25 cellular contexts compared by ENCODE assay signal in the genomic region with DNA sequence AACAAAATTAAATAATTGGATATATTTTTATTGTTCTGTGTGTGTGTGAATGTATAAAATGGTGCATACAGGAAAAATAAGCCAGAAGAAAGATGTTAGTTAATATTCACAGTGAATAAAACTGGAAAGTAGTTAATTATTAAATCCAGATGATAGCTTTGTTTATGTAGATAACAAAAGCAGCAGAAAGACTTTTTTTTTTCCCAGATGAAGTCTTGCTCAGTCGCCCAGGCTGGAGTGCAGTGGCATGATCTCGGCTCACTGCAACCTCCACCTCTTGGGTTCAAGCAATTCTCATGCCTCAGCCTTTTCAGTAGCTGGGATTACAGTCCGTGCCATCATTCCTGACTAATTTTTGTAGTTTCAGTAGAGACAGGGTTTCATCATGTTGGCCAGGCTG.
"Had no signal": no experiment of that assay in that cellular context is flagged by ENCODE, and none has a peak within 500 bp of the region (broad histone marks: within the 10 kb centered on the region; RNA-seq: fewer than 3 reads in every experiment).

No MANE protein-coding gene starts in this region.

- H3K79me2 ChIP-seq: parathyroid adenoma had no signal

- H3K27ac ChIP-seq: lower lobe of right lung, parathyroid adenoma, right atrium auricular region, right lobe of liver, testis, transverse colon, upper lobe of left lung, vagina had no signal

- H3K4me2 ChIP-seq: smooth muscle cell had no signal

- H3K36me3 ChIP-seq: lower lobe of right lung, right atrium auricular region, right lobe of liver, stomach, thyroid gland, transverse colon, upper lobe of left lung, vagina had no signal

- H3K9me3 ChIP-seq: lower lobe of right lung, right atrium auricular region, right lobe of liver, testis, thyroid gland, transverse colon, upper lobe of left lung, vagina had no signal

- ATAC-seq: left cardiac atrium; left lobe of liver; left ventricle myocardium superior; lower lobe of right lung; naive thymus-derived CD8-positive, alpha-beta T cell; right lobe of liver; stimulated activated naive B cell treated with anti-CD40 and anti-IgM and Interleukin-4, amounts not matched to agents 10 μg/mL and 1 μg/mL and 100 μg/mL, for 72 hours; stimulated activated naive CD8-positive, alpha-beta T cell treated with anti-CD3 and anti-CD28 coated beads, Interleukin-15, Interleukin-2, amounts not matched to agents 100 U/mL and 50 U/mL, for 24 hours had no signal

- H3K4me1 ChIP-seq: lower lobe of right lung, parathyroid adenoma, right atrium auricular region, right lobe of liver, testis, transverse colon, upper lobe of left lung, vagina had no signal

- H2AFZ ChIP-seq: parathyroid adenoma had no signal

- H3K4me3 ChIP-seq: lower lobe of right lung, right atrium auricular region, right lobe of liver, smooth muscle cell, stomach, testis, thyroid gland, transverse colon, upper lobe of left lung, vagina had no signal

- H3K27me3 ChIP-seq: right atrium auricular region, right lobe of liver, stomach, testis, thyroid gland, transverse colon, upper lobe of left lung, vagina had no signal

- DNase-seq: hypothalamus; immature natural killer cell; islet precursor cell; left cardiac atrium; left ventricle myocardium superior; lower lobe of right lung; mammary epithelial cell; mesenchymal stem cell; naive thymus-derived CD8-positive, alpha-beta T cell; nucleus accumbens; right lobe of liver; stimulated activated CD4-positive, alpha-beta T cell treated with anti-CD3 and anti-CD28 coated beads, Interleukin-1b, Interleukin-23, amount 100 ng/mL, for 48 hours; stimulated activated CD4-positive, alpha-beta T cell treated with anti-CD3 and anti-CD28 coated beads, Interleukin-2, amount 100 ng/mL, for 48 hours; stimulated activated naive B cell treated with anti-CD40 and anti-IgM and Interleukin-4, amounts not matched to agents 10 μg/mL and 1 μg/mL and 100 μg/mL, for 72 hours; stimulated activated naive CD8-positive, alpha-beta T cell treated with anti-CD3 and anti-CD28 coated beads, Interleukin-15, Interleukin-2, amounts not matched to agents 100 U/mL and 50 U/mL, for 24 hours; stomach; testis; thyroid gland; transverse colon; upper lobe of left lung had no signal
